ENCODE assay signal across 9 cellular contexts in the genomic region with DNA sequence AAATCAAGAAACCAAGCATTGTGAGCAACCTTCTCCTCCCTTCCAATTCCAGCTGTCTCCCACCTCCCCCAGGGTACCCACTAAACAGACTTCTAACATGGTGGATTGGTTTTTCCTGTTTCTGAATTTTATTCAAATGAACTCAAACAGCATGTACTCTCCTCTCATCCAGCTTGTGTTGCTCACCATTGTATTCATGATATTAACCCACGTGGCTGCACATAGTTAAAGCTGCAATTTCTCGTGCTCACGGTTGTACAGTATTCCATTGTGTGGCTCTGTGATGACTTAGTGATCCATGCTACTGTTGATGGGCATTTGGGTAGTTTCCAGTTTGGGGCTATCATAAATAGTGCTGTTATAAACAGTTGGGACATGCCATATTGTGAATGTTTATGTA.
"Had no signal": no experiment of that assay in that cellular context is flagged by ENCODE, and none has a peak within 500 bp of the region (broad histone marks: within the 10 kb centered on the region; RNA-seq: fewer than 3 reads in every experiment).

No MANE protein-coding gene starts in this region.

- H3K4me3 ChIP-seq: GM23338, HAP-1, K562 had no signal

- H3K27ac ChIP-seq: HL-60 had no signal

- H3K9me3 Mint-ChIP-seq: GM23338, HFFc6 had no signal

- H2AFZ ChIP-seq: GM23338 had no signal

- H3K4me3 Mint-ChIP-seq: GM23338, HFFc6 had no signal

- H3K4me2 ChIP-seq: GM23338 had no signal

- DNase-seq: H7, HFFc6, KG1 had no signal

- H3K36me3 ChIP-seq: HAP-1 had no signal

- ATAC-seq: GM23338, HCT116, HepG2, K562 had no signal

- H3K27ac Mint-ChIP-seq: GM23338, HFFc6 had no signal

- H3K9me3 ChIP-seq: HAP-1 had no signal
